ENCODE assay signal across 13 cellular contexts in genomic region chr9:113479150-113479761, GRCh38. TPM values are rescaled to one million over a fixed set of nuclear protein-coding genes. Genes with fewer than 3 reads are reported as not detected.
DNase-seq lines count a peak whose midpoint lies in the region; ATAC-seq and TF ChIP-seq lines count a peak whose summit lies in the region.
"Had no signal": no experiment of that assay in that cellular context is flagged by ENCODE, and none has a peak within 500 bp of the region (broad histone marks: within the 10 kb centered on the region; RNA-seq: fewer than 3 reads in every experiment).

No MANE protein-coding gene starts in this region.

- H3K27ac ChIP-seq in stomach, result no peak overlapping the region
- H3K27ac ChIP-seq: lower lobe of right lung, SK-N-MC had no signal

- no peak for TF ChIP-seq POLR2A in stomach (IDR thresholded peaks at IDR 0.05)

- no peaks in the 10 kb centered on the region for H3K9me3 Mint-ChIP-seq in activated CD4-positive, alpha-beta T cell treated with anti-CD3 and anti-CD28 coated beads, Interleukin-2, amount 10 ng/mL, durations not matched to agents 7 days and 5 days
- H3K9me3 Mint-ChIP-seq in MCF 10A (ENCODE audit: unreplicated experiment), result no peaks in the 10 kb centered on the region
- H3K9me3 Mint-ChIP-seq: stimulated activated naive B cell treated with anti-CD40 and anti-IgM and Interleukin-4, amounts not matched to agents 10 μg/mL and 1 μg/mL and 100 μg/mL, for 72 hours had no signal

- no peak for TF ChIP-seq EP300 in stomach (IDR thresholded peaks at IDR 0.05)

- no peak overlapping the region for H3K27ac Mint-ChIP-seq in activated CD4-positive, alpha-beta T cell treated with anti-CD3 and anti-CD28 coated beads, Interleukin-2, amount 10 ng/mL, durations not matched to agents 7 days and 5 days
- H3K27ac Mint-ChIP-seq in MCF 10A (ENCODE audit: low read depth, unreplicated experiment), result no peak overlapping the region
- H3K27ac Mint-ChIP-seq: stimulated activated naive B cell treated with anti-CD40 and anti-IgM and Interleukin-4, amounts not matched to agents 10 μg/mL and 1 μg/mL and 100 μg/mL, for 72 hours had no signal

- ATAC-seq in left colon (peak; percentile 67), GM19328 (IDR thresholded peaks at IDR 0.05; ENCODE audit: unreplicated experiment) (no peak)
- ATAC-seq: lower lobe of right lung; stimulated activated naive B cell treated with anti-CD40 and anti-IgM and Interleukin-4, amounts not matched to agents 10 μg/mL and 1 μg/mL and 100 μg/mL, for 72 hours had no signal

- no peak overlapping the region for H3K4me3 Mint-ChIP-seq in activated CD4-positive, alpha-beta T cell treated with anti-CD3 and anti-CD28 coated beads, Interleukin-2, amount 10 ng/mL, durations not matched to agents 7 days and 5 days
- H3K4me3 Mint-ChIP-seq in MCF 10A (ENCODE audit: unreplicated experiment), result no peak overlapping the region
- H3K4me3 Mint-ChIP-seq: stimulated activated naive B cell treated with anti-CD40 and anti-IgM and Interleukin-4, amounts not matched to agents 10 μg/mL and 1 μg/mL and 100 μg/mL, for 72 hours had no signal

- H3K4me1 ChIP-seq in stomach, result peaks cover 18 to 69% (median 32%) of the 10 kb centered on the region in 4 donors

- 48 to 68% (median 53%) methylated on average over 7 of the region's 7 CpGs for WGBS in stomach, 5 donors

- H3K36me3 Mint-ChIP-seq in activated CD4-positive, alpha-beta T cell treated with anti-CD3 and anti-CD28 coated beads, Interleukin-2, amount 10 ng/mL, durations not matched to agents 7 days and 5 days (ENCODE audit: low read depth), result no peaks in the 10 kb centered on the region
- no peaks in the 10 kb centered on the region for H3K36me3 Mint-ChIP-seq in MCF 10A (ENCODE audit: insufficient read depth, unreplicated experiment)
- H3K36me3 Mint-ChIP-seq: stimulated activated naive B cell treated with anti-CD40 and anti-IgM and Interleukin-4, amounts not matched to agents 10 μg/mL and 1 μg/mL and 100 μg/mL, for 72 hours had no signal

- DNase-seq in stimulated activated CD4-positive, alpha-beta T cell treated with anti-CD3 and anti-CD28 coated beads, Interleukin-15, amount 100 ng/mL, for 24 hours, result peak; percentile 45
- no peak for DNase-seq in stimulated activated CD4-positive, alpha-beta T cell treated with anti-CD3 and anti-CD28 coated beads, Interleukin-12 subunit alpha, Interleukin-12 subunit beta, amount 100 ng/mL, for 4 hours
- DNase-seq in activated CD4-positive, alpha-beta T cell treated with anti-CD3 and anti-CD28 coated beads, Interleukin-2, amount 10 ng/mL, durations not matched to agents 7 days and 5 days, result peak; percentile 67
- peak; percentile 33 to 40 for DNase-seq in left colon
- DNase-seq in stomach, result peak; percentile 63
- DNase-seq in MCF 10A (ENCODE audit: unreplicated experiment), result no peak
- DNase-seq in EL, result no peak
- DNase-seq: cortex of kidney; KG1; lower lobe of right lung; stimulated activated naive B cell treated with anti-CD40 and anti-IgM and Interleukin-4, amounts not matched to agents 10 μg/mL and 1 μg/mL and 100 μg/mL, for 72 hours had no signal

- no TSS peak for BruUV-seq in MCF 10A (replicated peaks; lab: Mats Ljungman, UMichigan)

- CTCF ChIA-PET in activated CD4-positive, alpha-beta T cell treated with anti-CD3 and anti-CD28 coated beads, Interleukin-2, amount 10 ng/mL, durations not matched to agents 7 days and 5 days (lab: Charles Lee), result interaction anchor here (1.3 to 1.8 kb wide), 3 partner anchors 16 to 179 kb away, joined by 3 to 4 read pairs (median 3); no protein-coding TSS in a partner anchor
- CTCF ChIA-PET in MCF 10A (lab: Yijun Ruan, JAX), result interaction anchor here (0.5 to 0.7 kb wide), 2 partner anchors 64 to 111 kb away, joined by 3 read pairs; no protein-coding TSS in a partner anchor

- H3K27me3 ChIP-seq in stomach, result no peaks in the 10 kb centered on the region

- TF ChIP-seq CTCF in stomach (IDR thresholded peaks at IDR 0.05), result no peak
- no peak for TF ChIP-seq CTCF in MCF 10A (IDR thresholded peaks at IDR 0.05; ENCODE audit: unreplicated experiment)

- peaks cover 4% of the 10 kb centered on the region for H3K27me3 Mint-ChIP-seq in activated CD4-positive, alpha-beta T cell treated with anti-CD3 and anti-CD28 coated beads, Interleukin-2, amount 10 ng/mL, durations not matched to agents 7 days and 5 days
- H3K27me3 Mint-ChIP-seq in MCF 10A (ENCODE audit: insufficient read depth, unreplicated experiment), result peaks cover 22% of the 10 kb centered on the region

- H3K36me3 ChIP-seq in stomach, result no peaks in the 10 kb centered on the region
- H3K36me3 ChIP-seq: lower lobe of right lung had no signal

- no peaks in the 10 kb centered on the region for H3K9me3 ChIP-seq in stomach
- H3K9me3 ChIP-seq: lower lobe of right lung had no signal

- POLR2A ChIA-PET in activated CD4-positive, alpha-beta T cell treated with anti-CD3 and anti-CD28 coated beads, Interleukin-2, amount 10 ng/mL, durations not matched to agents 7 days and 5 days (lab: Charles Lee), result no interaction called here
- POLR2A ChIA-PET in MCF 10A (lab: Yijun Ruan, JAX), result interaction anchor here (0.5 kb wide), 1 partner anchor 36 kb away, joined by 3 read pairs; no protein-coding TSS in a partner anchor

- H3K4me1 Mint-ChIP-seq in activated CD4-positive, alpha-beta T cell treated with anti-CD3 and anti-CD28 coated beads, Interleukin-2, amount 10 ng/mL, durations not matched to agents 7 days and 5 days, result peaks cover 23% of the 10 kb centered on the region
- H3K4me1 Mint-ChIP-seq in MCF 10A (ENCODE audit: insufficient read depth, unreplicated experiment), result no peaks in the 10 kb centered on the region
- H3K4me1 Mint-ChIP-seq: stimulated activated naive B cell treated with anti-CD40 and anti-IgM and Interleukin-4, amounts not matched to agents 10 μg/mL and 1 μg/mL and 100 μg/mL, for 72 hours had no signal

- H3K4me3 ChIP-seq in stomach, result no peak overlapping the region
- H3K4me3 ChIP-seq: lower lobe of right lung, SK-N-MC had no signal

- intact Hi-C loops in left colon (cut with DNase I, micrococcal nuclease) (no loop called here), stomach (cut with DNase I; ENCODE audit: low total_unique reads) (no loop called here), MCF 10A (cut with micrococcal nuclease) (no loop called here)

RNA-seq across cellular contexts. Expression of gene RGS3, which starts 15.7 kb away (rescaled TPM):
- 10 to 100 TPM; 41.5 to 41.6 TPM for total RNA-seq in activated CD4-positive, alpha-beta T cell treated with anti-CD3 and anti-CD28 coated beads, Interleukin-2, amount 10 ng/mL, durations not matched to agents 7 days and 5 days
- total RNA-seq in left colon (10 to 100 TPM; 59.6 to 74.8 TPM), stomach (10 to 100 TPM; 27.0 to 71.4 (median 49.2) TPM), MCF 10A (2022) (32.1 and 34.8 TPM in 2 replicates)
- 10 to 100 TPM; 26.6 to 41.0 (median 30.4) TPM for polyA plus RNA-seq in stomach

Comparison
In these comparisons a context has a peak if more than half of its experiments do, and no peak if none do; other contexts are left out.
1. DNase-seq: peak in stimulated activated CD4-positive, alpha-beta T cell treated with anti-CD3 and anti-CD28 coated beads, Interleukin-15, amount 100 ng/mL, for 24 hours (single experiment), activated CD4-positive, alpha-beta T cell treated with anti-CD3 and anti-CD28 coated beads, Interleukin-2, amount 10 ng/mL, durations not matched to agents 7 days and 5 days (single experiment), left colon (2 of 2) and stomach (single experiment); none in stimulated activated CD4-positive, alpha-beta T cell treated with anti-CD3 and anti-CD28 coated beads, Interleukin-12 subunit alpha, Interleukin-12 subunit beta, amount 100 ng/mL, for 4 hours (single experiment), MCF 10A (single experiment) and EL (single experiment).